In genomic region chr2:168816369-168816768, GRCh38 we compare ENCODE assay signal across 16 cellular contexts. TPM values are rescaled to one million over a fixed set of nuclear protein-coding genes. Genes with fewer than 3 reads are reported as not detected.
DNase-seq lines count a peak whose midpoint lies in the region; ATAC-seq and TF ChIP-seq lines count a peak whose summit lies in the region.
"Had no signal": no experiment of that assay in that cellular context is flagged by ENCODE, and none has a peak within 500 bp of the region (broad histone marks: within the 10 kb centered on the region; RNA-seq: fewer than 3 reads in every experiment).

No MANE protein-coding gene starts in this region.

- TF ChIP-seq CTCF in AG04449 (IDR thresholded peaks at IDR 0.05; ENCODE audit: insufficient read depth, low read length, missing control alignments) (no peak), brain microvascular endothelial cell (IDR thresholded peaks at IDR 0.05; ENCODE audit: low read depth, low read length, missing control alignments) (no peak)
- no peak for TF ChIP-seq CTCF in activated CD8-positive, alpha-beta T cell treated with anti-CD3 and anti-CD28 coated beads for 36 hours (IDR thresholded peaks at IDR 0.05)

- H3K27ac ChIP-seq in brain microvascular endothelial cell: no peak overlapping the region
- H3K27ac ChIP-seq: cardiac muscle cell, Peyer's patch had no signal

- DNase-seq in AG04449 (ENCODE audit: low read depth, low spot score): peak; percentile 71
- DNase-seq in HS-5 (ENCODE audit: low read depth): peak; percentile 64
- peak; percentile 76 for DNase-seq in brain microvascular endothelial cell
- peak; percentile 79 for DNase-seq in kidney glomerular epithelial cell (lab: John Stamatoyannopoulos, UW)
- no peak for DNase-seq in activated naive CD4-positive, alpha-beta T cell treated with anti-CD3 and anti-CD28 coated beads for 36 hours
- DNase-seq in activated naive CD4-positive, alpha-beta T cell treated with anti-CD3 and anti-CD28 coated beads, Interleukin-2, amount 50 U/mL, for 72 hours (ENCODE audit: low spot score in 2 of 2): no peak
- no peak for DNase-seq in activated CD8-positive, alpha-beta T cell treated with anti-CD3 and anti-CD28 coated beads for 36 hours
- DNase-seq: activated CD8-positive, alpha-beta memory T cell treated with anti-CD3 and anti-CD28 coated beads, Interleukin-2, amount 50 U/mL, for 48 hours; BE2C; NCI-H2107; pancreas; Peyer's patch; stimulated activated CD4-positive, alpha-beta T cell treated with anti-CD3 and anti-CD28 coated beads, Interleukin-2, amount 100 ng/mL, for 48 hours; stimulated activated naive CD8-positive, alpha-beta T cell treated with anti-CD3 and anti-CD28 coated beads, Interleukin-15, Interleukin-2, amounts not matched to agents 100 U/mL and 50 U/mL, for 24 hours had no signal

- H3K4me1 Mint-ChIP-seq in activated naive CD4-positive, alpha-beta T cell treated with anti-CD3 and anti-CD28 coated beads for 36 hours (ENCODE audit: low read depth): no peaks in the 10 kb centered on the region
- no peaks in the 10 kb centered on the region for H3K4me1 Mint-ChIP-seq in activated CD8-positive, alpha-beta T cell treated with anti-CD3 and anti-CD28 coated beads for 36 hours (ENCODE audit: low read depth)

- H3K4me3 ChIP-seq in AG04449 (ENCODE audit: low read depth, low read length): no peak overlapping the region
- H3K4me3 ChIP-seq in brain microvascular endothelial cell (ENCODE audit: low read depth, low read length): no peak overlapping the region
- H3K4me3 ChIP-seq: cardiac muscle cell, pancreas, Peyer's patch had no signal

- H3K36me3 Mint-ChIP-seq in activated naive CD4-positive, alpha-beta T cell treated with anti-CD3 and anti-CD28 coated beads for 36 hours (ENCODE audit: low read depth): no peaks in the 10 kb centered on the region
- H3K36me3 Mint-ChIP-seq in activated naive CD4-positive, alpha-beta T cell treated with anti-CD3 and anti-CD28 coated beads, Interleukin-2, amount 50 U/mL, for 72 hours: no peaks in the 10 kb centered on the region
- H3K36me3 Mint-ChIP-seq in activated CD8-positive, alpha-beta T cell treated with anti-CD3 and anti-CD28 coated beads for 36 hours (ENCODE audit: low read depth): no peaks in the 10 kb centered on the region

- H3K27me3 ChIP-seq in brain microvascular endothelial cell (replicated peaks): no peaks in the 10 kb centered on the region
- H3K27me3 ChIP-seq: BE2C, cardiac muscle cell, pancreas, Peyer's patch had no signal

- H3K27me3 Mint-ChIP-seq in activated naive CD4-positive, alpha-beta T cell treated with anti-CD3 and anti-CD28 coated beads for 36 hours (ENCODE audit: low read depth): no peaks in the 10 kb centered on the region
- no peaks in the 10 kb centered on the region for H3K27me3 Mint-ChIP-seq in activated CD8-positive, alpha-beta T cell treated with anti-CD3 and anti-CD28 coated beads for 36 hours

- POLR2A ChIA-PET in AG04449 (lab: Yijun Ruan, JAX): no interaction called here
- POLR2A ChIA-PET in activated CD8-positive, alpha-beta T cell treated with anti-CD3 and anti-CD28 coated beads for 36 hours (lab: Charles Lee): no interaction called here

- in situ Hi-C loops in brain microvascular endothelial cell (cut with HindIII; ENCODE audit: low pct_ligation_motif_present, low sequenced_read_pairs): no loop called here

- H3K36me3 ChIP-seq in brain microvascular endothelial cell (replicated peaks): no peaks in the 10 kb centered on the region
- H3K36me3 ChIP-seq: BE2C, cardiac muscle cell had no signal

- ATAC-seq in GM18502 (IDR thresholded peaks at IDR 0.05; ENCODE audit: poor library complexity, unreplicated experiment): no peak
- ATAC-seq in activated naive CD4-positive, alpha-beta T cell treated with anti-CD3 and anti-CD28 coated beads, Interleukin-2, amount 50 U/mL, for 72 hours: no peak
- no peak for ATAC-seq in activated CD8-positive, alpha-beta T cell treated with anti-CD3 and anti-CD28 coated beads for 36 hours
- ATAC-seq: stimulated activated naive CD8-positive, alpha-beta T cell treated with anti-CD3 and anti-CD28 coated beads, Interleukin-15, Interleukin-2, amounts not matched to agents 100 U/mL and 50 U/mL, for 24 hours had no signal

- intact Hi-C loops in activated naive CD4-positive, alpha-beta T cell treated with anti-CD3 and anti-CD28 coated beads for 36 hours (cut with micrococcal nuclease): no loop called here
- intact Hi-C loops in activated CD8-positive, alpha-beta T cell treated with anti-CD3 and anti-CD28 coated beads for 36 hours (cut with micrococcal nuclease): no loop called here

- no peak overlapping the region for H3K4me3 Mint-ChIP-seq in activated naive CD4-positive, alpha-beta T cell treated with anti-CD3 and anti-CD28 coated beads for 36 hours
- no peak overlapping the region for H3K4me3 Mint-ChIP-seq in activated CD8-positive, alpha-beta T cell treated with anti-CD3 and anti-CD28 coated beads for 36 hours

- no peak overlapping the region for H3K27ac Mint-ChIP-seq in activated naive CD4-positive, alpha-beta T cell treated with anti-CD3 and anti-CD28 coated beads for 36 hours
- H3K27ac Mint-ChIP-seq in activated naive CD4-positive, alpha-beta T cell treated with anti-CD3 and anti-CD28 coated beads, Interleukin-2, amount 50 U/mL, for 72 hours: no peak overlapping the region
- no peak overlapping the region for H3K27ac Mint-ChIP-seq in activated CD8-positive, alpha-beta T cell treated with anti-CD3 and anti-CD28 coated beads for 36 hours

- no peaks in the 10 kb centered on the region for H3K9me3 Mint-ChIP-seq in activated naive CD4-positive, alpha-beta T cell treated with anti-CD3 and anti-CD28 coated beads for 36 hours
- no peaks in the 10 kb centered on the region for H3K9me3 Mint-ChIP-seq in activated naive CD4-positive, alpha-beta T cell treated with anti-CD3 and anti-CD28 coated beads, Interleukin-2, amount 50 U/mL, for 72 hours
- H3K9me3 Mint-ChIP-seq in activated CD8-positive, alpha-beta T cell treated with anti-CD3 and anti-CD28 coated beads for 36 hours: no peaks in the 10 kb centered on the region

- CTCF ChIA-PET in AG04449 (lab: Yijun Ruan, JAX): interaction anchor here (1.0 to 1.5 kb wide), 3 partner anchors 10 to 470 kb away, joined by 3 to 4 read pairs (median 3); no protein-coding TSS in a partner anchor
- CTCF ChIA-PET in activated naive CD4-positive, alpha-beta T cell treated with anti-CD3 and anti-CD28 coated beads for 36 hours (lab: Charles Lee): no interaction called here
- CTCF ChIA-PET in activated CD8-positive, alpha-beta T cell treated with anti-CD3 and anti-CD28 coated beads for 36 hours (lab: Charles Lee): no interaction called here

RNA-seq across cellular contexts. Expression of gene NOSTRIN, which starts 13.9 kb away (rescaled TPM):
- not detected for total RNA-seq in activated naive CD4-positive, alpha-beta T cell treated with anti-CD3 and anti-CD28 coated beads for 36 hours
- not detected for total RNA-seq in activated naive CD4-positive, alpha-beta T cell treated with anti-CD3 and anti-CD28 coated beads, Interleukin-2, amount 50 U/mL, for 72 hours
- total RNA-seq in activated CD8-positive, alpha-beta T cell treated with anti-CD3 and anti-CD28 coated beads for 36 hours: not detected

Comparison
In these comparisons a context has a peak if more than half of its experiments do, and no peak if none do; other contexts are left out.
1. DNase-seq: peak in AG04449 (single experiment), HS-5 (single experiment), brain microvascular endothelial cell (single experiment) and kidney glomerular epithelial cell (single experiment); none in activated naive CD4-positive, alpha-beta T cell treated with anti-CD3 and anti-CD28 coated beads for 36 hours (single experiment), activated naive CD4-positive, alpha-beta T cell treated with anti-CD3 and anti-CD28 coated beads, Interleukin-2, amount 50 U/mL, for 72 hours (0 of 2) and activated CD8-positive, alpha-beta T cell treated with anti-CD3 and anti-CD28 coated beads for 36 hours (single experiment).